Comparison of ENCODE assay signal across 14 cellular contexts in genomic region chr1:42926235-42926869, GRCh38. TPM values are rescaled to one million over a fixed set of nuclear protein-coding genes. Genes with fewer than 3 reads are reported as not detected.
A peak's percentile ranks its signal among the peaks of the same experiment; 100 is the strongest.
DNase-seq lines count a peak whose midpoint lies in the region; ATAC-seq, FAIRE-seq and TF ChIP-seq lines count a peak whose summit lies in the region.
"Had no signal": no experiment of that assay in that cellular context is flagged by ENCODE, and none has a peak within 500 bp of the region (broad histone marks: within the 10 kb centered on the region; RNA-seq: fewer than 3 reads in every experiment).

No MANE protein-coding gene starts in this region.

- no peak overlapping the region for H2BK5ac ChIP-seq in mesenchymal stem cell (ENCODE audit: low read depth, low read length, poor library complexity, severe bottlenecking)

- no peak overlapping the region for H4K8ac ChIP-seq in mesenchymal stem cell (ENCODE audit: low read length)

- peaks cover 18% of the 10 kb centered on the region for H3K79me1 ChIP-seq in mesenchymal stem cell (replicated peaks; ENCODE audit: low read length, poor library complexity, severe bottlenecking)

- H3K9me3 ChIP-seq in A549 (no peaks in the 10 kb centered on the region), Caco-2 (no peaks in the 10 kb centered on the region), T-helper 17 cell (ENCODE audit: control insufficient read depth, low read length, poor library complexity, severe bottlenecking) (no peaks in the 10 kb centered on the region), mesenchymal stem cell (ENCODE audit: control insufficient read depth, low read length) (no peaks in the 10 kb centered on the region), SJCRH30 (replicated peaks) (no peaks in the 10 kb centered on the region), PC-9 (ENCODE audit: insufficient read depth, low read depth) (no peaks in the 10 kb centered on the region)
- H3K9me3 ChIP-seq: left ventricle myocardium inferior had no signal

- CTCF ChIA-PET in A549 (lab: Yijun Ruan, JAX), result interaction anchor here (5.1 to 8.9 kb wide), 2 partner anchors 11 to 148 kb away, joined by 40 to 103 read pairs; no protein-coding TSS in a partner anchor
- CTCF ChIA-PET in Caco-2 (lab: Charles Lee), result no interaction called here
- CTCF ChIA-PET in PC-9 (lab: Charles Lee), result no interaction called here

- no peak overlapping the region for H4K91ac ChIP-seq in mesenchymal stem cell (ENCODE audit: low read length)

- no peaks in the 10 kb centered on the region for H3K27me3 ChIP-seq in Caco-2 (replicated peaks; ENCODE audit: control insufficient read depth, insufficient read depth, low read length)
- H3K27me3 ChIP-seq in mesenchymal stem cell (ENCODE audit: control insufficient read depth in 1 of 2, insufficient read depth in 1 of 2, low read length in 2 of 2), result no peaks in the 10 kb centered on the region
- H3K27me3 ChIP-seq in SJCRH30, result no peaks in the 10 kb centered on the region
- no peaks in the 10 kb centered on the region for H3K27me3 ChIP-seq in PC-9 (ENCODE audit: insufficient read depth, low read depth)

- TF ChIP-seq POLR2A in A549 (IDR thresholded peaks at IDR 0.05; ENCODE audit: low read length), result no peak

- peaks cover 17% of the 10 kb centered on the region; the same call in 1 of the 2 replicates for H3K79me2 ChIP-seq in PC-9 (ENCODE audit: low read depth)

- no peaks in the 10 kb centered on the region for H3K9me2 ChIP-seq in PC-9 (ENCODE audit: insufficient read depth)

- intact Hi-C loops in Caco-2 (cut with micrococcal nuclease; ENCODE audit: unreplicated experiment), result no loop called here
- intact Hi-C loops in PC-9 (cut with micrococcal nuclease; ENCODE audit: unreplicated experiment), result no loop called here

- H3K9ac ChIP-seq in mesenchymal stem cell (ENCODE audit: low read length), result no peak overlapping the region

- TF ChIP-seq CTCF in A549 (IDR thresholded peaks at IDR 0.05), result no peak
- TF ChIP-seq CTCF in Caco-2 (IDR thresholded peaks at IDR 0.05; ENCODE audit: insufficient read depth in 1 of 2, low read depth in 1 of 2, low read length in 1 of 2, severe bottlenecking in 1 of 2, unreplicated experiment in 1 of 2), result no peak
- TF ChIP-seq CTCF in PC-9 (conservative IDR thresholded peaks at IDR 0.05), result no peak

- H3K4me1 ChIP-seq in A549 (peaks cover 43% of the 10 kb centered on the region), Caco-2 (peaks cover 12% of the 10 kb centered on the region), mesenchymal stem cell (ENCODE audit: control insufficient read depth, insufficient read depth, low read depth, low read length) (peaks cover 23% of the 10 kb centered on the region), SJCRH30 (peaks cover 15% of the 10 kb centered on the region), PC-9 (replicated peaks; ENCODE audit: insufficient read depth) (peaks cover 24% of the 10 kb centered on the region)

- H4K20me1 ChIP-seq in PC-9 (ENCODE audit: insufficient read depth), result no peaks in the 10 kb centered on the region

- no peak overlapping the region for H3K23ac ChIP-seq in mesenchymal stem cell (ENCODE audit: low read length in 2 of 2)

- H3K27ac ChIP-seq in A549 (peak overlapping the region; percentile 22 to 99; a peak in 3 of 6 replicates), mesenchymal stem cell (ENCODE audit: low read length, poor library complexity, severe bottlenecking) (peak overlapping the region; percentile 13), SJCRH30 (no peak overlapping the region), PC-9 (no peak overlapping the region)
- H3K27ac ChIP-seq: left ventricle myocardium inferior had no signal

- ATAC-seq in A549, result no peak
- no peak for ATAC-seq in T-helper 17 cell
- ATAC-seq in HG02973 (IDR thresholded peaks at IDR 0.05; ENCODE audit: unreplicated experiment), result no peak
- no peak for ATAC-seq in GM21576 (IDR thresholded peaks at IDR 0.05; ENCODE audit: unreplicated experiment)
- ATAC-seq: naive thymus-derived CD4-positive, alpha-beta T cell had no signal

- H3K4me3 Mint-ChIP-seq in Caco-2 (ENCODE audit: unreplicated experiment), result no peak overlapping the region
- no peak overlapping the region for H3K4me3 Mint-ChIP-seq in T-helper 17 cell

- BruUV-seq in Caco-2 (replicated peaks; lab: Mats Ljungman, UMichigan), result TSS peak; percentile 53
- BruUV-seq in PC-9 (replicated peaks; lab: Mats Ljungman, UMichigan), result no TSS peak

- no peak for FAIRE-seq in A549 (lab: Jason Lieb, UNC)
- FAIRE-seq: HTR-8/SVneo had no signal

- DNase-seq in A549 (ENCODE audit: low read depth in 1 of 2, low spot score in 1 of 2), result no peak
- no peak for DNase-seq in Caco-2
- DNase-seq in T-helper 17 cell, result no peak
- DNase-seq in mesenchymal stem cell, result no peak
- no peak for DNase-seq in SJCRH30
- no peak for DNase-seq in PC-9
- DNase-seq: foreskin fibroblast; left ventricle myocardium inferior; naive thymus-derived CD4-positive, alpha-beta T cell; NCI-H524 treated with DMSO at 0.1 percent for 48 hours had no signal

- H3K4me3 ChIP-seq in A549 (no peak overlapping the region), Caco-2 (ENCODE audit: low read depth, low read length) (no peak overlapping the region), mesenchymal stem cell (ENCODE audit: insufficient read depth in 1 of 2, low read depth in 1 of 2, low read length in 2 of 2) (no peak overlapping the region), SJCRH30 (no peak overlapping the region), PC-9 (no peak overlapping the region)
- H3K4me3 ChIP-seq: left ventricle myocardium inferior had no signal

- no peak for TF ChIP-seq EP300 in A549 (IDR thresholded peaks at IDR 0.05)

- H2BK12ac ChIP-seq in mesenchymal stem cell (ENCODE audit: low read length in 2 of 2), result no peak overlapping the region

- peaks cover 41% of the 10 kb centered on the region for H3F3A ChIP-seq in PC-9 (ENCODE audit: insufficient read depth, low read depth)

- H3K18ac ChIP-seq in mesenchymal stem cell (ENCODE audit: low read depth in 1 of 2, low read length in 2 of 2), result no peak overlapping the region

- no peaks in the 10 kb centered on the region for H3K9me3 Mint-ChIP-seq in Caco-2 (ENCODE audit: unreplicated experiment)
- H3K9me3 Mint-ChIP-seq: T-helper 1 cell treated with Interleukin-12 subunit alpha and Interleukin-12 subunit beta and Interleukin-4 antibody, amounts not matched to agents 30 μg/mL and 1 μg/mL, for 36 hours had no signal

- H2BK120ac ChIP-seq in mesenchymal stem cell (ENCODE audit: low read depth, low read length), result no peak overlapping the region

- no peak overlapping the region for H2AFZ ChIP-seq in mesenchymal stem cell (ENCODE audit: low read depth, low read length)
- no peak overlapping the region for H2AFZ ChIP-seq in PC-9

- H3K4ac ChIP-seq in mesenchymal stem cell (ENCODE audit: low read depth in 1 of 2, low read length in 2 of 2), result no peak overlapping the region

- H3K27me3 Mint-ChIP-seq in Caco-2 (ENCODE audit: insufficient read depth, unreplicated experiment) (no peaks in the 10 kb centered on the region), T-helper 17 cell (no peaks in the 10 kb centered on the region)
- H3K27me3 Mint-ChIP-seq: naive thymus-derived CD4-positive, alpha-beta T cell had no signal

- H3K4me1 Mint-ChIP-seq in Caco-2 (ENCODE audit: low read depth, unreplicated experiment) (peaks cover 42% of the 10 kb centered on the region), T-helper 17 cell (peaks cover 41% of the 10 kb centered on the region)

- POLR2A ChIA-PET in A549 (lab: Yijun Ruan, JAX), result no interaction called here
- POLR2A ChIA-PET in Caco-2 (lab: Charles Lee), result no interaction called here
- POLR2A ChIA-PET in PC-9 (lab: Charles Lee; ENCODE audit: unreplicated experiment), result no interaction called here

- no peak overlapping the region for H3K14ac ChIP-seq in mesenchymal stem cell (ENCODE audit: low read length in 2 of 2)

- peak overlapping the region; percentile 36 for H2AK5ac ChIP-seq in mesenchymal stem cell (ENCODE audit: low read length, severe bottlenecking)

- 84% methylated on average over 4 of the region's 4 CpGs for WGBS in A549 (ENCODE audit: missing lambda C conversion rate)
- WGBS in mesenchymal stem cell, result 96% methylated on average over 2 of the region's 4 CpGs

- H3K27ac Mint-ChIP-seq in Caco-2 (ENCODE audit: unreplicated experiment) (peak overlapping the region; percentile 56), T-helper 17 cell (peak overlapping the region; percentile 95)

- H3K4me2 ChIP-seq in A549, result no peak overlapping the region
- H3K4me2 ChIP-seq in mesenchymal stem cell (ENCODE audit: low read length, poor library complexity, severe bottlenecking), result no peak overlapping the region
- H3K4me2 ChIP-seq in PC-9, result no peak overlapping the region

- no peak overlapping the region for H2BK15ac ChIP-seq in mesenchymal stem cell (ENCODE audit: low read depth, poor library complexity, severe bottlenecking)

- no peak for TF ChIP-seq RAD21 in A549 (conservative IDR thresholded peaks at IDR 0.05 in 1 of 2, IDR thresholded peaks at IDR 0.05 in 1 of 2)

- H3K36me3 ChIP-seq in Caco-2 (ENCODE audit: control insufficient read depth, insufficient read depth, low read length) (peaks cover 10% of the 10 kb centered on the region), mesenchymal stem cell (ENCODE audit: control insufficient read depth in 1 of 2, insufficient read depth in 2 of 2, low read depth in 1 of 2, low read length in 2 of 2) (peaks cover 38 to 58% of the 10 kb centered on the region in 2 experiments), SJCRH30 (peaks cover 52% of the 10 kb centered on the region), PC-9 (ENCODE audit: low read depth) (peaks cover 18% of the 10 kb centered on the region; the same call in 1 of the 2 replicates)

- H3K36me3 Mint-ChIP-seq in Caco-2 (ENCODE audit: insufficient read depth, unreplicated experiment) (peaks cover 100% of the 10 kb centered on the region), T-helper 17 cell (ENCODE audit: low read depth) (peaks cover 13% of the 10 kb centered on the region)

TF ChIP-seq in A549, 52 proteins besides CTCF, POLR2A, EP300 and RAD21 (continues in another document):
- no peak for TF ChIP-seq FOSL2 (IDR thresholded peaks at IDR 0.05)
- no peak for TF ChIP-seq FOSL2 (CRISPR knock-in tag; IDR thresholded peaks at IDR 0.05)

RNA-seq across cellular contexts. Expression of gene SLC2A1, which starts 32.3 kb away (rescaled TPM):
- 106 and 107 TPM in 2 replicates for polyA plus RNA-seq in A549 (2011; rRNA removed)
- polyA plus RNA-seq in A549 (2012; cell fraction: cytosol; rRNA removed), result 118 and 141 TPM in 2 replicates
- 397 and 557 TPM in 2 replicates for polyA plus RNA-seq in A549 (2012; cell fraction: nucleus; rRNA removed)
- 103 to 137 TPM (median 124 TPM) in 3 replicates for polyA plus RNA-seq in A549 (2017; fragmentation: RNase III; extraction: RNeasy Plus Mini Kit Qiagen cat#74134 plus additional on column Dnase treatment)
- polyA minus RNA-seq in A549 (2011; rRNA and poly(A)+ RNA removed), result 122 and 160 TPM in 2 replicates
- total RNA-seq in Caco-2 (2022), result 422 and 437 TPM in 2 replicates
- total RNA-seq in T-helper 17 cell, result 10 to 100 TPM; 63.7 to 79.0 TPM
- polyA plus RNA-seq in mesenchymal stem cell (2013, experiment 1 of 2), result 64.6 TPM
- polyA plus RNA-seq in mesenchymal stem cell (2013, experiment 2 of 2), result 64.8 TPM
- total RNA-seq in SJCRH30 (2014; rRNA removed; shearing (Covaris generic)), result 64.8 and 73.2 TPM in 2 replicates
- 327 and 337 TPM in 2 replicates for total RNA-seq in PC-9 (2021)

Comparison
In these comparisons a context has a peak if more than half of its experiments do, and no peak if none do; other contexts are left out.
1. H3K27ac ChIP-seq: peak in A549 (2 of 2) and mesenchymal stem cell (single experiment); none in SJCRH30 (single experiment) and PC-9 (single experiment).